11 cellular contexts compared by ENCODE assay signal in the genomic region with DNA sequence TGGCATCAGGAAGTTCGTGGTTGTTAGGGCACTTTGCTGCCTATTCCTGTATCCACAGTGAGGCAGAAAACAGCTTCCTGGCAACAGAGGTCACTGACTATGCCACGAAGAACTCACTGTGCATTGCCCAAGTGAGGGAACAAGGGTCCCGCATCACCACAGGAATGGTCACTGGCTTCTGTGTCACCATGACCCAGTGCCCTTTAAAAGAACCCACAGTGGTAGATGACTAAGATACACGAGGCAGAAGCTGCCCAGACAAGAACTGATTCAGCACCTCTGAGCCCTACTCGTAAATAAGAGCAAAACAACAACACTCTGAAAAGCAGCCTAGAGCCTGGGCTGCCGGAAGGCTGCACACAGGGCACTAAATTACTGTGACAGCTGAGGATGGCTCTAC.
DNase-seq lines count a peak whose midpoint lies in the region; ATAC-seq, FAIRE-seq and TF ChIP-seq lines count a peak whose summit lies in the region.
"Had no signal": no experiment of that assay in that cellular context is flagged by ENCODE, and none has a peak within 500 bp of the region (broad histone marks: within the 10 kb centered on the region; RNA-seq: fewer than 3 reads in every experiment).

No MANE protein-coding gene starts in this region.

- no peaks in the 10 kb centered on the region for H3K27me3 Mint-ChIP-seq in activated CD4-positive, alpha-beta memory T cell treated with anti-CD3 and anti-CD28 coated beads, Interleukin-2, amount 10 ng/mL, durations not matched to agents 7 days and 5 days
- H3K27me3 Mint-ChIP-seq: memory B cell had no signal

- intact Hi-C loops in endothelial cell of umbilical vein (cut with micrococcal nuclease) (no loop called here), spleen (cut with DNase I; ENCODE audit: low total_unique reads) (no loop called here)

- no peak overlapping the region for H3K4me3 Mint-ChIP-seq in activated CD4-positive, alpha-beta memory T cell treated with anti-CD3 and anti-CD28 coated beads, Interleukin-2, amount 10 ng/mL, durations not matched to agents 7 days and 5 days
- H3K4me3 Mint-ChIP-seq: memory B cell had no signal

- no peaks in the 10 kb centered on the region for H3K9me1 ChIP-seq in endothelial cell of umbilical vein (replicated peaks; ENCODE audit: control insufficient read depth, extremely low read depth, insufficient read depth, low read length)

- dilution Hi-C loops in endothelial cell of umbilical vein (cut with MboI; ENCODE audit: extremely low pct_ligation_motif_present, low sequenced_read_pairs), result no loop called here

- H4K91ac ChIP-seq in neuronal stem cell (ENCODE audit: low read depth, low read length, poor library complexity), result no peak overlapping the region

- no peak for TF ChIP-seq CTCF in endothelial cell of umbilical vein (IDR thresholded peaks at IDR 0.05; ENCODE audit: extremely low read depth in 1 of 2, insufficient read depth in 1 of 2, low read depth in 1 of 2, low read length in 2 of 2)
- no peak for TF ChIP-seq CTCF in spleen (IDR thresholded peaks at IDR 0.05 in 8 of 11, conservative IDR thresholded peaks at IDR 0.05 in 3 of 11)

- no peak for ATAC-seq in GM19397 (IDR thresholded peaks at IDR 0.05; ENCODE audit: unreplicated experiment)

- H3K4ac ChIP-seq in neuronal stem cell (ENCODE audit: low read length), result no peak overlapping the region

- no peaks in the 10 kb centered on the region for H4K20me1 ChIP-seq in endothelial cell of umbilical vein (replicated peaks; ENCODE audit: control insufficient read depth, extremely low read depth, insufficient read depth, low read length)

- no peak overlapping the region for H2BK120ac ChIP-seq in neuronal stem cell (ENCODE audit: low read depth, low read length)

- no CpG with 5 or more reads among the region's 6 CpGs for WGBS in neuronal stem cell (ENCODE audit: extremely low coverage in 2 of 2, insufficient read length in 2 of 2, insufficient replicate concordance in 1 of 2), 2 donors
- WGBS in spleen, 5 donors, result 32 to 42% (median 34%) methylated on average over 5 to 6 of the region's 6 CpGs

- no peaks in the 10 kb centered on the region for H3K79me1 ChIP-seq in neuronal stem cell (ENCODE audit: low read depth, low read length)

- H2BK5ac ChIP-seq in neuronal stem cell (ENCODE audit: low read length), result no peak overlapping the region

- POLR2A ChIA-PET in endothelial cell of umbilical vein (lab: Charles Lee), result no interaction called here
- POLR2A ChIA-PET in activated CD4-positive, alpha-beta memory T cell treated with anti-CD3 and anti-CD28 coated beads, Interleukin-2, amount 10 ng/mL, durations not matched to agents 7 days and 5 days (lab: Charles Lee), result no interaction called here

- no peak overlapping the region for H2BK15ac ChIP-seq in neuronal stem cell (ENCODE audit: low read length)

- no peak overlapping the region for H4K8ac ChIP-seq in neuronal stem cell (ENCODE audit: low read depth, low read length)

- BruUV-seq in endothelial cell of umbilical vein (replicated peaks; lab: Mats Ljungman, UMichigan), result no TSS peak

- H3K4me3 ChIP-seq in endothelial cell of umbilical vein (replicated peaks in 1 of 3; ENCODE audit: insufficient read depth in 1 of 3, low read depth in 1 of 3, low read length in 3 of 3) (no peak overlapping the region), neuronal stem cell (ENCODE audit: low read length in 2 of 2) (no peak overlapping the region), spleen (no peak overlapping the region)

- no peak overlapping the region for H3K4me2 ChIP-seq in endothelial cell of umbilical vein (ENCODE audit: insufficient read depth, low read length)
- no peak overlapping the region for H3K4me2 ChIP-seq in neuronal stem cell (ENCODE audit: insufficient read depth, low read length, poor library complexity, severe bottlenecking)

- CTCF ChIA-PET in endothelial cell of umbilical vein (lab: Charles Lee), result interaction anchor here (1.1 to 1.2 kb wide), 2 partner anchors 35 to 245 kb away, joined by 3 to 5 read pairs; no protein-coding TSS in a partner anchor
- CTCF ChIA-PET in activated CD4-positive, alpha-beta memory T cell treated with anti-CD3 and anti-CD28 coated beads, Interleukin-2, amount 10 ng/mL, durations not matched to agents 7 days and 5 days (lab: Charles Lee), result no interaction called here

- H2AFZ ChIP-seq in endothelial cell of umbilical vein (ENCODE audit: low read depth, low read length), result no peak overlapping the region
- peak overlapping the region; percentile 20 for H2AFZ ChIP-seq in neuronal stem cell (ENCODE audit: low read length)

- H3K9ac ChIP-seq in endothelial cell of umbilical vein (replicated peaks; ENCODE audit: extremely low read depth, insufficient read depth, low read length), result no peak overlapping the region
- no peak overlapping the region for H3K9ac ChIP-seq in neuronal stem cell (ENCODE audit: low read depth, low read length, poor library complexity)

- H3K27ac Mint-ChIP-seq in activated CD4-positive, alpha-beta memory T cell treated with anti-CD3 and anti-CD28 coated beads, Interleukin-2, amount 10 ng/mL, durations not matched to agents 7 days and 5 days, result no peak overlapping the region
- H3K27ac Mint-ChIP-seq: memory B cell had no signal

- H3K9me3 Mint-ChIP-seq in activated CD4-positive, alpha-beta memory T cell treated with anti-CD3 and anti-CD28 coated beads, Interleukin-2, amount 10 ng/mL, durations not matched to agents 7 days and 5 days, result no peaks in the 10 kb centered on the region
- H3K9me3 Mint-ChIP-seq: memory B cell had no signal

- H3K27ac ChIP-seq in endothelial cell of umbilical vein (ENCODE audit: insufficient read depth, low read depth, low read length) (peak overlapping the region; percentile 2), neuronal stem cell (replicated peaks; ENCODE audit: low read length) (no peak overlapping the region), spleen (no peak overlapping the region)

- H3K4me1 ChIP-seq in endothelial cell of umbilical vein (ENCODE audit: control insufficient read depth, extremely low read depth, insufficient read depth, low read length) (peaks cover 15% of the 10 kb centered on the region), neuronal stem cell (ENCODE audit: control insufficient read depth in 2 of 2, insufficient read depth in 1 of 2, low read depth in 1 of 2, low read length in 2 of 2) (peaks cover 0 to 6% of the 10 kb centered on the region in 2 donors), spleen (peaks cover 0 to 7% (median 0%) of the 10 kb centered on the region in 6 donors)

- H3K9me3 ChIP-seq in endothelial cell of umbilical vein (replicated peaks; ENCODE audit: control insufficient read depth, insufficient read depth, low read length), result no peaks in the 10 kb centered on the region
- H3K9me3 ChIP-seq in neuronal stem cell (replicated peaks in 1 of 2; ENCODE audit: control insufficient read depth in 2 of 2, insufficient read depth in 1 of 2, low read depth in 1 of 2, low read length in 2 of 2), result no peaks in the 10 kb centered on the region
- no peaks in the 10 kb centered on the region for H3K9me3 ChIP-seq in spleen

- H3K36me3 Mint-ChIP-seq in activated CD4-positive, alpha-beta memory T cell treated with anti-CD3 and anti-CD28 coated beads, Interleukin-2, amount 10 ng/mL, durations not matched to agents 7 days and 5 days (ENCODE audit: low read depth), result no peaks in the 10 kb centered on the region

- H2BK12ac ChIP-seq in neuronal stem cell (ENCODE audit: low read length), result no peak overlapping the region

- no peaks in the 10 kb centered on the region for H3K4me1 Mint-ChIP-seq in activated CD4-positive, alpha-beta memory T cell treated with anti-CD3 and anti-CD28 coated beads, Interleukin-2, amount 10 ng/mL, durations not matched to agents 7 days and 5 days
- H3K4me1 Mint-ChIP-seq: memory B cell had no signal

- FAIRE-seq in endothelial cell of umbilical vein (lab: Jason Lieb, UNC), result peak; percentile 86

- no peaks in the 10 kb centered on the region for H3K79me2 ChIP-seq in endothelial cell of umbilical vein (ENCODE audit: control insufficient read depth, insufficient read depth, low read length)

- TF ChIP-seq POLR2A in endothelial cell of umbilical vein (IDR thresholded peaks at IDR 0.05; ENCODE audit: low read depth, low read length) (no peak), spleen (IDR thresholded peaks at IDR 0.05) (no peak)

- DNase-seq in GM04503 (ENCODE audit: low read depth) (peak; percentile 80), MV-4-11 (lab: John Stamatoyannopoulos, UW) (peak; percentile 31), endothelial cell of umbilical vein (ENCODE audit: low read depth, low spot score) (peak; percentile 11), neuronal stem cell (ENCODE audit: low spot score) (no peak), spleen (no peak), GM19238 (ENCODE audit: insufficient read length, low spot score) (no peak)
- no peak for DNase-seq in activated CD4-positive, alpha-beta memory T cell treated with anti-CD3 and anti-CD28 coated beads, Interleukin-2, amount 10 ng/mL, durations not matched to agents 7 days and 5 days
- DNase-seq: activated naive CD4-positive, alpha-beta T cell treated with anti-CD3 and anti-CD28 coated beads, Interleukin-2, amount 50 U/mL, for 16 hours; DND-41 had no signal

- H3K14ac ChIP-seq in neuronal stem cell (ENCODE audit: low read length), result no peak overlapping the region

- H3K36me3 ChIP-seq in endothelial cell of umbilical vein (ENCODE audit: control insufficient read depth in 2 of 2, extremely low read depth in 1 of 2, insufficient read depth in 2 of 2, low read length in 2 of 2), result no peaks in the 10 kb centered on the region
- no peaks in the 10 kb centered on the region for H3K36me3 ChIP-seq in neuronal stem cell (replicated peaks in 1 of 2; ENCODE audit: control insufficient read depth in 2 of 2, insufficient read depth in 2 of 2, low read length in 2 of 2)
- peaks cover 0 to 42% (median 10%) of the 10 kb centered on the region in 6 donors for H3K36me3 ChIP-seq in spleen

- no peak overlapping the region for H3K18ac ChIP-seq in neuronal stem cell (ENCODE audit: low read length)

- H2AK5ac ChIP-seq in neuronal stem cell (ENCODE audit: low read depth, low read length), result no peak overlapping the region

- H3K27me3 ChIP-seq in endothelial cell of umbilical vein (ENCODE audit: control insufficient read depth in 2 of 2, insufficient read depth in 2 of 2, low read length in 2 of 2), result no peaks in the 10 kb centered on the region
- H3K27me3 ChIP-seq in neuronal stem cell (ENCODE audit: control insufficient read depth in 3 of 3, insufficient read depth in 3 of 3, low read depth in 1 of 3, low read length in 3 of 3), result no peaks in the 10 kb centered on the region
- no peaks in the 10 kb centered on the region for H3K27me3 ChIP-seq in spleen (replicated peaks in 1 of 7)

- no peak overlapping the region for H3K23ac ChIP-seq in neuronal stem cell (ENCODE audit: low read depth, low read length, poor library complexity)

TF ChIP-seq in endothelial cell of umbilical vein, 7 proteins besides CTCF, POLR2A, EP300 and RAD21 (continues in another document):
- TF ChIP-seq GATA2 (IDR thresholded peaks at IDR 0.05; ENCODE audit: insufficient read depth, insufficient read length, low read depth, low read length) (peak; percentile 42), EZH2 (IDR thresholded peaks at IDR 0.05; ENCODE audit: borderline replicate concordance, low read depth, low read length, severe bottlenecking) (no peak), POLR2AphosphoS5 (IDR thresholded peaks at IDR 0.05; ENCODE audit: insufficient read depth, low read depth, low read length) (no peak)

Comparison
In these comparisons a context has a peak if more than half of its experiments do, and no peak if none do; other contexts are left out.
1. DNase-seq: peak in GM04503 (single experiment), MV-4-11 (single experiment) and endothelial cell of umbilical vein (single experiment); none in neuronal stem cell (single experiment), spleen (single experiment), GM19238 (single experiment) and activated CD4-positive, alpha-beta memory T cell treated with anti-CD3 and anti-CD28 coated beads, Interleukin-2, amount 10 ng/mL, durations not matched to agents 7 days and 5 days (single experiment).